ENCODE assay signal across 20 cellular contexts in the genomic region with DNA sequence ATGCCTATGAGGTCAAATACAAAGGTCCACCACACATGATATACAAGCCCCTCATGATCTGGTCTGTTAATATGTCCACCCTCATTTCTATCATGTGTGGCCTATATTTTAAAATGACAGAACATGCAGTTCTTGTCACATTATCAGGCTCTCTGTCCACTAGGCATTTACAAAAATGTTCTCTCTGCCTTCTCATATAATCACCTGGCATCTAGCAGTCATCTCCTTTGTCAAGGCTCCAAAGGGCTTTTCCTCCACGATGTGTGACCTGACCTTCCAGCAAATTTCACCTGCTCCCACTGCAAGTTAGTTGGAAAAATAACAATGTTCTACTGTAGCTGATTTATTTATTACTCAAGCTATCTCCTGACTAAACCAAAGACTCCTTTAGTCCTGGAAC.
"Had no signal": no experiment of that assay in that cellular context is flagged by ENCODE, and none has a peak within 500 bp of the region (broad histone marks: within the 10 kb centered on the region; RNA-seq: fewer than 3 reads in every experiment).

No MANE protein-coding gene starts in this region.

- H3K4me1 ChIP-seq: colonic mucosa had no signal

- DNase-seq: activated CD4-positive, alpha-beta T cell treated with anti-CD3 and anti-CD28 coated beads for 1 hour; activated CD4-positive, alpha-beta T cell treated with anti-CD3 and anti-CD28 coated beads, Interleukin-2, amount 50 U/mL, for 1 hour; activated CD8-positive, alpha-beta memory T cell treated with anti-CD3 and anti-CD28 coated beads, Interleukin-2, amount 50 U/mL, for 4 hours; activated T-cell treated with anti-CD3 and anti-CD28 coated beads, Interleukin-2, amount 50 U/mL, for 24 hours; adrenal gland; colonic mucosa; left colon; mesenchymal stem cell; naive thymus-derived CD4-positive, alpha-beta T cell; retina; stimulated activated CD4-positive, alpha-beta T cell treated with anti-CD3 and anti-CD28 coated beads, Interleukin-2, amount 100 ng/mL, for 48 hours; stimulated activated naive CD4-positive, alpha-beta T cell; T-helper 1 cell; WERI-Rb-1 had no signal

- H3K27me3 ChIP-seq: adrenal gland, breast epithelium, colonic mucosa, tibial nerve had no signal

- H3K27ac ChIP-seq: colonic mucosa, WERI-Rb-1 had no signal

- H3K27me3 Mint-ChIP-seq: activated naive CD8-positive, alpha-beta T cell had no signal

- H3K4me3 Mint-ChIP-seq: activated naive CD8-positive, alpha-beta T cell; activated T-cell treated with anti-CD3 and anti-CD28 coated beads, Interleukin-2, amount 50 U/mL, for 24 hours; activated T-helper 17 cell treated with anti-CD3 and anti-CD28 coated beads, Interleukin-2, amount 50 U/mL, for 72 hours; central memory CD8-positive, alpha-beta T cell; naive thymus-derived CD4-positive, alpha-beta T cell; neural crest cell had no signal

- H3K4me3 ChIP-seq: adrenal gland, breast epithelium, colonic mucosa, tibial nerve had no signal

- H3K27ac Mint-ChIP-seq: activated naive CD8-positive, alpha-beta T cell; activated T-cell treated with anti-CD3 and anti-CD28 coated beads, Interleukin-2, amount 50 U/mL, for 24 hours; activated T-helper 17 cell treated with anti-CD3 and anti-CD28 coated beads, Interleukin-2, amount 50 U/mL, for 72 hours; naive thymus-derived CD4-positive, alpha-beta T cell had no signal

- H3K4me1 Mint-ChIP-seq: activated T-helper 17 cell treated with anti-CD3 and anti-CD28 coated beads, Interleukin-2, amount 50 U/mL, for 72 hours; central memory CD8-positive, alpha-beta T cell had no signal

- H3K9me3 Mint-ChIP-seq: activated T-cell treated with anti-CD3 and anti-CD28 coated beads, Interleukin-2, amount 50 U/mL, for 24 hours; activated T-helper 17 cell treated with anti-CD3 and anti-CD28 coated beads, Interleukin-2, amount 50 U/mL, for 72 hours; central memory CD8-positive, alpha-beta T cell had no signal

- ATAC-seq: activated T-helper 17 cell treated with anti-CD3 and anti-CD28 coated beads, Interleukin-2, amount 50 U/mL, for 72 hours; left colon; naive thymus-derived CD4-positive, alpha-beta T cell had no signal

- H3K36me3 ChIP-seq: adrenal gland, breast epithelium, colonic mucosa had no signal

- H3K9me3 ChIP-seq: adrenal gland, breast epithelium, colonic mucosa, tibial nerve had no signal

- H3K36me3 Mint-ChIP-seq: activated naive CD8-positive, alpha-beta T cell; naive thymus-derived CD4-positive, alpha-beta T cell had no signal
